In the genomic region with DNA sequence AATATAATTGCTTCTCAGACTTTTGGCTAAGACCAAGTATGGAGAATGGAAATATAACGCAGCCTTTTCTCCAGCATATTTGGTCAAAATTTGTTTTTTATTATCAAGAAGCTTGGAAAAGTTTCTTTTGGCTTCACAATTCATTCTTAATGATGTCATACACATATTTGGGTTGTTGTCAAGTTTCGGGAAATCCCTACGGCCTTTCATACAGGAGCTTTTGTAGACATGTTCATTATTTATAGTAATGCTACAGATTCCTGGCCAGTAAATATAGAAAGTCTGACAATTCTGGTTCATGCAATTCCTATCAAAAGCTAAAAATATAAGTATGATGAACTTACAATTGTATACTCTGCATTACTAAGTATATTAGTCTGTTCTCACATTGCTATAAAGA, we compare ENCODE assay signal across 31 cellular contexts.
A peak's percentile ranks its signal among the peaks of the same experiment; 100 is the strongest.
DNase-seq lines count a peak whose midpoint lies in the region; ATAC-seq, FAIRE-seq and TF ChIP-seq lines count a peak whose summit lies in the region.
"Had no signal": no experiment of that assay in that cellular context is flagged by ENCODE, and none has a peak within 500 bp of the region (broad histone marks: within the 10 kb centered on the region; RNA-seq: fewer than 3 reads in every experiment).

No MANE protein-coding gene starts in this region.

- no peak overlapping the region for H3K9ac ChIP-seq in K562 (ENCODE audit: insufficient read depth in 1 of 2, low read depth in 2 of 2, low read length in 2 of 2)
- H3K9ac ChIP-seq: KMS-11 had no signal

- TF ChIP-seq CTCF in K562 (IDR thresholded peaks at IDR 0.05 in 2 of 3, conservative IDR thresholded peaks at IDR 0.05 in 1 of 3; ENCODE audit: insufficient read depth in 2 of 3, low read depth in 1 of 3, low read length in 3 of 3) (no peak), osteocyte (IDR thresholded peaks at IDR 0.05) (no peak)

- H3K36me3 Mint-ChIP-seq in osteocyte (ENCODE audit: unreplicated experiment) = no peaks in the 10 kb centered on the region
- H3K36me3 Mint-ChIP-seq: activated naive CD4-positive, alpha-beta T cell treated with anti-CD3 and anti-CD28 coated beads, Interleukin-2, amount 10 ng/mL, durations not matched to agents 7 days and 5 days had no signal

- no peak for TF ChIP-seq EP300 in K562 (IDR thresholded peaks at IDR 0.05; ENCODE audit: low read length)

- no peaks in the 10 kb centered on the region for H3K36me3 ChIP-seq in K562 (ENCODE audit: control insufficient read depth, insufficient read depth, low read length)
- H3K36me3 ChIP-seq: HAP-1 had no signal

- H3K4me2 ChIP-seq in K562 (ENCODE audit: insufficient read depth, low read length) = no peak overlapping the region
- H3K4me2 ChIP-seq: hepatocyte, KMS-11 had no signal

- ATAC-seq in K562 = no peak
- no peak for ATAC-seq in GM21528 (IDR thresholded peaks at IDR 0.05; ENCODE audit: low FRiP score, unreplicated experiment)
- no peak for ATAC-seq in HG02884 (IDR thresholded peaks at IDR 0.05; ENCODE audit: unreplicated experiment)
- ATAC-seq: left colon; psoas muscle; stimulated activated naive CD8-positive, alpha-beta T cell treated with anti-CD3 and anti-CD28 coated beads, Interleukin-15, amount 100 ng/mL, for 72 hours had no signal

- H3K9me1 ChIP-seq in K562 (ENCODE audit: control insufficient read depth, insufficient read depth, low read length) = no peaks in the 10 kb centered on the region

- H3K9me3 ChIP-seq in K562 (replicated peaks; ENCODE audit: control insufficient read depth, insufficient read depth, low read depth, low read length) = no peaks in the 10 kb centered on the region
- H3K9me3 ChIP-seq: HAP-1, psoas muscle had no signal

- no peak overlapping the region for H3K4me3 Mint-ChIP-seq in osteocyte (ENCODE audit: unreplicated experiment)
- H3K4me3 Mint-ChIP-seq: activated naive CD4-positive, alpha-beta T cell treated with anti-CD3 and anti-CD28 coated beads, Interleukin-2, amount 10 ng/mL, durations not matched to agents 7 days and 5 days; memory B cell; stimulated activated naive CD8-positive, alpha-beta T cell treated with anti-CD3 and anti-CD28 coated beads, Interleukin-15, amount 100 ng/mL, for 72 hours had no signal

- in situ Hi-C loops in K562 (cut with MboI) = no loop called here

- H3K9me3 Mint-ChIP-seq in osteocyte (ENCODE audit: unreplicated experiment) = no peaks in the 10 kb centered on the region
- H3K9me3 Mint-ChIP-seq: stimulated activated naive CD8-positive, alpha-beta T cell treated with anti-CD3 and anti-CD28 coated beads, Interleukin-15, amount 100 ng/mL, for 72 hours had no signal

- no peaks in the 10 kb centered on the region for H3K79me2 ChIP-seq in K562 (ENCODE audit: control insufficient read depth, insufficient read depth, low read length)
- H3K79me2 ChIP-seq: hepatocyte had no signal

- no peak overlapping the region for H3K27ac ChIP-seq in K562 (ENCODE audit: extremely low read depth, low read depth, low read length)
- H3K27ac ChIP-seq: C4-2B, hepatocyte, KMS-11, psoas muscle had no signal

- no peak for FAIRE-seq in K562 (lab: Jason Lieb, UNC)
- FAIRE-seq: HTR-8/SVneo, RCC 7860 had no signal

- H3K27ac Mint-ChIP-seq in osteocyte (ENCODE audit: unreplicated experiment) = peak overlapping the region; percentile 65
- H3K27ac Mint-ChIP-seq: activated naive CD4-positive, alpha-beta T cell treated with anti-CD3 and anti-CD28 coated beads, Interleukin-2, amount 10 ng/mL, durations not matched to agents 7 days and 5 days; memory B cell had no signal

- TF ChIP-seq RAD21 in K562 (CRISPR knock-in tag; conservative IDR thresholded peaks at IDR 0.05 in 1 of 2, IDR thresholded peaks at IDR 0.05 in 1 of 2) = no peak

- H4K20me1 ChIP-seq in K562 (replicated peaks; ENCODE audit: control insufficient read depth, insufficient read depth, low read length) = no peaks in the 10 kb centered on the region

- TF ChIP-seq POLR2A in K562 (conservative IDR thresholded peaks at IDR 0.05) = no peak

- H3K4me1 Mint-ChIP-seq in osteocyte (ENCODE audit: unreplicated experiment) = peaks cover 52% of the 10 kb centered on the region
- H3K4me1 Mint-ChIP-seq: activated naive CD4-positive, alpha-beta T cell treated with anti-CD3 and anti-CD28 coated beads, Interleukin-2, amount 10 ng/mL, durations not matched to agents 7 days and 5 days; memory B cell had no signal

- no peaks in the 10 kb centered on the region for H3K27me3 Mint-ChIP-seq in osteocyte (ENCODE audit: unreplicated experiment)
- H3K27me3 Mint-ChIP-seq: activated naive CD4-positive, alpha-beta T cell treated with anti-CD3 and anti-CD28 coated beads, Interleukin-2, amount 10 ng/mL, durations not matched to agents 7 days and 5 days; memory B cell; stimulated activated naive CD8-positive, alpha-beta T cell treated with anti-CD3 and anti-CD28 coated beads, Interleukin-15, amount 100 ng/mL, for 72 hours had no signal

- no TSS peak for BruUV-seq in K562 (replicated peaks; lab: Mats Ljungman, UMichigan)

- no peak overlapping the region for H3K4me3 ChIP-seq in K562
- H3K4me3 ChIP-seq: dorsolateral prefrontal cortex, HAP-1, hepatocyte, psoas muscle had no signal

- H3K27me3 ChIP-seq in K562 (ENCODE audit: control insufficient read depth in 2 of 2, insufficient read depth in 2 of 2, low read length in 2 of 2) = no peaks in the 10 kb centered on the region
- H3K27me3 ChIP-seq: dorsolateral prefrontal cortex, hepatocyte had no signal

- H3K4me1 ChIP-seq in K562 (replicated peaks in 1 of 2; ENCODE audit: control insufficient read depth in 2 of 2, insufficient read depth in 2 of 2, low read length in 2 of 2) = peaks cover 0 to 4% of the 10 kb centered on the region in 2 experiments; a peak in 2 of 5 replicates
- H3K4me1 ChIP-seq: HAP-1 had no signal

- CTCF ChIA-PET in K562 (lab: Yijun Ruan, JAX; ENCODE audit: low intra/inter-chr PET ratio) = no interaction called here

- peak overlapping the region; percentile 53; the same call in 1 of the 2 replicates for H2AFZ ChIP-seq in K562 (ENCODE audit: low read depth, low read length)
- H2AFZ ChIP-seq: hepatocyte had no signal

- intact Hi-C loops in K562 (cut with micrococcal nuclease) = no loop called here

- POLR2A ChIA-PET in K562 (lab: Yijun Ruan, JAX) = interaction anchor here (1.1 kb wide), 1 partner anchor 113 kb away, joined by 3 read pairs; a partner anchor contains a TSS

- 94% methylated on average over 3 of the region's 3 CpGs for WGBS in K562 (ENCODE audit: insufficient coverage, low coverage, missing lambda C conversion rate)

- DNase-seq in AG08395 (ENCODE audit: low spot score) (peak; percentile 28), K562 (ENCODE audit: extremely low read depth in 1 of 4, low spot score in 3 of 4) (no peak), fibroblast of peridontal ligament (ENCODE audit: extremely low read depth) (peak; percentile 77), osteocyte (ENCODE audit: extremely low spot score, unreplicated experiment) (no peak), nucleus accumbens (lab: John Stamatoyannopoulos, UW) (no peak), C1 segment of cervical spinal cord (lab: John Stamatoyannopoulos, UW) (no peak)
- DNase-seq: activated CD4-positive, alpha-beta T cell treated with anti-CD3 and anti-CD28 coated beads, Interleukin-2, amount 50 U/mL, for 4 hours; activated CD4-positive, CD25-positive, alpha-beta regulatory T cell; activated naive CD4-positive, alpha-beta T cell treated with anti-CD3 and anti-CD28 coated beads, Interleukin-2, amount 10 ng/mL, durations not matched to agents 7 days and 5 days; amygdala; central memory CD4-positive, alpha-beta T cell; DMS79; dorsolateral prefrontal cortex; foreskin melanocyte; GF-D8; left colon; NCI-H1417; NCI-H748 treated with DMSO at 0.1 percent for 48 hours; psoas muscle; stimulated activated naive CD8-positive, alpha-beta T cell treated with anti-CD3 and anti-CD28 coated beads, Interleukin-15, amount 100 ng/mL, for 72 hours; T-helper 1 cell; trophoblast cell had no signal

TF ChIP-seq in K562, 482 proteins besides CTCF, POLR2A, EP300 and RAD21:
- TF ChIP-seq SP2 (IDR thresholded peaks at IDR 0.05; ENCODE audit: extremely low read depth, low read depth, low read length, poor library complexity, severe bottlenecking) (no peak), COPS2 (conservative IDR thresholded peaks at IDR 0.05) (no peak), IRF2 (CRISPR knock-in tag; IDR thresholded peaks at IDR 0.05) (no peak), SMAD4 (CRISPR knock-in tag; conservative IDR thresholded peaks at IDR 0.05) (no peak), ZNF717 (CRISPR knock-in tag; IDR thresholded peaks at IDR 0.05) (no peak), SIRT6 (IDR thresholded peaks at IDR 0.05; ENCODE audit: low read depth, low read length) (no peak), ZNF780A (CRISPR knock-in tag; IDR thresholded peaks at IDR 0.05) (no peak)
- TF ChIP-seq, protein P1, sequence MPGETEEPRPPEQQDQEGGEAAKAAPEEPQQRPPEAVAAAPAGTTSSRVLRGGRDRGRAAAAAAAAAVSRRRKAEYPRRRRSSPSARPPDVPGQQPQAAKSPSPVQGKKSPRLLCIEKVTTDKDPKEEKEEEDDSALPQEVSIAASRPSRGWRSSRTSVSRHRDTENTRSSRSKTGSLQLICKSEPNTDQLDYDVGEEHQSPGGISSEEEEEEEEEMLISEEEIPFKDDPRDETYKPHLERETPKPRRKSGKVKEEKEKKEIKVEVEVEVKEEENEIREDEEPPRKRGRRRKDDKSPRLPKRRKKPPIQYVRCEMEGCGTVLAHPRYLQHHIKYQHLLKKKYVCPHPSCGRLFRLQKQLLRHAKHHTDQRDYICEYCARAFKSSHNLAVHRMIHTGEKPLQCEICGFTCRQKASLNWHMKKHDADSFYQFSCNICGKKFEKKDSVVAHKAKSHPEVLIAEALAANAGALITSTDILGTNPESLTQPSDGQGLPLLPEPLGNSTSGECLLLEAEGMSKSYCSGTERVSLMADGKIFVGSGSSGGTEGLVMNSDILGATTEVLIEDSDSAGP (CRISPR knock-in tag; IDR thresholded peaks at IDR 0.05) = no peak

Comparison
In these comparisons a context has a peak if more than half of its experiments do, and no peak if none do; other contexts are left out.
1. DNase-seq: peak in AG08395 (single experiment) and fibroblast of peridontal ligament (single experiment); none in K562 (0 of 4), osteocyte (single experiment), nucleus accumbens (0 of 56) and C1 segment of cervical spinal cord (0 of 14).